1 cellular context compared by ENCODE assay signal in genomic region chr20:20733943-20734342, GRCh38.
TF ChIP-seq lines count a peak whose summit lies in the region.

No MANE protein-coding gene starts in this region.

TF ChIP-seq in endothelial cell of umbilical vein, 7 proteins besides CTCF, POLR2A, EP300 and RAD21:
- TF ChIP-seq FOS (IDR thresholded peaks at IDR 0.05; ENCODE audit: borderline replicate concordance, insufficient read depth, low read length) (no peak), EZH2 (IDR thresholded peaks at IDR 0.05; ENCODE audit: borderline replicate concordance, low read depth, low read length, severe bottlenecking) (no peak), POLR2AphosphoS5 (IDR thresholded peaks at IDR 0.05; ENCODE audit: insufficient read depth, low read depth, low read length) (no peak), JUN (IDR thresholded peaks at IDR 0.05; ENCODE audit: borderline replicate concordance, insufficient read depth, insufficient read length, low read depth) (no peak), MYC (IDR thresholded peaks at IDR 0.05; ENCODE audit: low read depth, low read length) (no peak), MAX (IDR thresholded peaks at IDR 0.05; ENCODE audit: insufficient read depth, insufficient read length) (no peak), GATA2 (IDR thresholded peaks at IDR 0.05; ENCODE audit: insufficient read depth, insufficient read length, low read depth, low read length) (no peak)
TF ChIP-seq in endothelial cell of umbilical vein: peak in this region for 0.
